In genomic region chr5:134129411-134130238, GRCh38 we compare ENCODE assay signal across 1 cellular context.
TF ChIP-seq lines count a peak whose summit lies in the region.

No MANE protein-coding gene starts in this region.

TF ChIP-seq in K562, 482 proteins besides CTCF, POLR2A, EP300 and RAD21:
- TF ChIP-seq, protein P1, sequence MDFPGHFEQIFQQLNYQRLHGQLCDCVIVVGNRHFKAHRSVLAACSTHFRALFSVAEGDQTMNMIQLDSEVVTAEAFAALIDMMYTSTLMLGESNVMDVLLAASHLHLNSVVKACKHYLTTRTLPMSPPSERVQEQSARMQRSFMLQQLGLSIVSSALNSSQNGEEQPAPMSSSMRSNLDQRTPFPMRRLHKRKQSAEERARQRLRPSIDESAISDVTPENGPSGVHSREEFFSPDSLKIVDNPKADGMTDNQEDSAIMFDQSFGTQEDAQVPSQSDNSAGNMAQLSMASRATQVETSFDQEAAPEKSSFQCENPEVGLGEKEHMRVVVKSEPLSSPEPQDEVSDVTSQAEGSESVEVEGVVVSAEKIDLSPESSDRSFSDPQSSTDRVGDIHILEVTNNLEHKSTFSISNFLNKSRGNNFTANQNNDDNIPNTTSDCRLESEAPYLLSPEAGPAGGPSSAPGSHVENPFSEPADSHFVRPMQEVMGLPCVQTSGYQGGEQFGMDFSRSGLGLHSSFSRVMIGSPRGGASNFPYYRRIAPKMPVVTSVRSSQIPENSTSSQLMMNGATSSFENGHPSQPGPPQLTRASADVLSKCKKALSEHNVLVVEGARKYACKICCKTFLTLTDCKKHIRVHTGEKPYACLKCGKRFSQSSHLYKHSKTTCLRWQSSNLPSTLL (IDR thresholded peaks at IDR 0.05): no peak
- TF ChIP-seq POLR2G (IDR thresholded peaks at IDR 0.05; ENCODE audit: low read depth, low read length): peak; percentile 54; the same call in 1 of the 2 replicates
